Comparison of ENCODE assay signal across 1 cellular context in genomic region chr17:49703557-49704277, GRCh38.
TF ChIP-seq lines count a peak whose summit lies in the region.

No MANE protein-coding gene starts in this region.

TF ChIP-seq in H1, 55 proteins besides CTCF, POLR2A, EP300 and RAD21 (continued from another document):
- TF ChIP-seq EGR1 (IDR thresholded peaks at IDR 0.05; ENCODE audit: borderline replicate concordance, low read depth, low read length) (no peak), SP2 (IDR thresholded peaks at IDR 0.05; ENCODE audit: low read length) (no peak), POU5F1 (IDR thresholded peaks at IDR 0.05; ENCODE audit: low read depth, low read length) (no peak), BACH1 (IDR thresholded peaks at IDR 0.05; ENCODE audit: low read length) (no peak), TAF7 (optimal IDR thresholded peaks at IDR 0.05; ENCODE audit: borderline replicate concordance, low read depth, low read length) (no peak)
- TF ChIP-seq, protein P1, sequence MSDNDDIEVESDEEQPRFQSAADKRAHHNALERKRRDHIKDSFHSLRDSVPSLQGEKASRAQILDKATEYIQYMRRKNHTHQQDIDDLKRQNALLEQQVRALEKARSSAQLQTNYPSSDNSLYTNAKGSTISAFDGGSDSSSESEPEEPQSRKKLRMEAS (IDR thresholded peaks at IDR 0.05): no peak
